Comparison of ENCODE assay signal across 8 cellular contexts in genomic region chr1:66924756-66925557, GRCh38. TPM values are rescaled to one million over a fixed set of nuclear protein-coding genes. Genes with fewer than 3 reads are reported as not detected.
DNase-seq lines count a peak whose midpoint lies in the region; ATAC-seq, FAIRE-seq and TF ChIP-seq lines count a peak whose summit lies in the region.

A gene with protein sequence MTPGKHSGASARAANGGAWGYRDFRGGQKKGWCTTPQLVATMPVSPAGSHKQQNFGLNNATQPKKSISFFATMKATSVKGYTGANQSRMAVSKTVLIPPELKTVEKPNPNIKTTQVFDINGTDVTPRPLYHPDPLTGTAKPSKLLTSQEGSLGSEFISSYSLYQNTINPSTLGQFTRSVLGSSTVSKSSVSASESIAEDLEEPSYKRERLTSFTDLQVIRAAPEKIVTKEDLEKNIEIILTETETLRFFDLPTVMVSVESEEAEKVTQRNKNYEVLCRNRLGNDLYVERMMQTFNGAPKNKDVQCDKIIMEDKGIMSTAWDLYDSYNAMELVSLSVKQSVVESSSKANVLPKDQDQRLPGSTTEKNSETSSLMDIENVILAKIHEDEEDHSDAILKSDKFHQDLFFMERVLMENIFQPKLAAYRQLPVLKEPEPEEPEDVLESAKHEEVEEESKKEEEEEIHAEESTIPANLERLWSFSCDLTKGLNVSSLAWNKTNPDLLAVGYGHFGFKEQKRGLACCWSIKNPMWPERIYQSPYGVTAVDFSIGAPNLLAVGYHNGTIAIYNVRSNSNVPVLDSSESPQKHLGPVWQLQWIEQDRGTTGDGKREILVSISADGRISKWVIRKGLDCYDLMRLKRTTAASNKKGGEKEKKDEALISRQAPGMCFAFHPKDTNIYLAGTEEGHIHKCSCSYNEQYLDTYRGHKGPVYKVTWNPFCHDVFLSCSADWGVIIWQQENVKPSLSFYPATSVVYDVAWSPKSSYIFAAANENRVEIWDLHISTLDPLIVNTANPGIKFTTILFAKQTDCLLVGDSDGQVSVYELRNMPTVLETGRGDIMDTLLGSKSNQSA (minus strand): TSS chr1:66924856. CDS start chr1:66924831, 25 bp downstream.
TSS of gene MIER1 (plus strand) at chr1:66924990. CDS start at chr1:66925029, 39 bp downstream.

- POLR2A ChIA-PET in BJ (lab: Charles Lee), result no interaction called here
- POLR2A ChIA-PET in activated CD4-positive, alpha-beta T cell treated with anti-CD3 and anti-CD28 coated beads for 36 hours (lab: Charles Lee), result interaction anchor here (0.5 to 1.0 kb wide), 6 partner anchors 9 to 1682 kb away, joined by 3 to 5 read pairs (median 3); partner anchors contain the start of gene SERBP1

- FAIRE-seq in GM19239 (lab: Jason Lieb, UNC), result peak; percentile 99

- H3K27me3 ChIP-seq in BJ (ENCODE audit: control insufficient read depth, insufficient read depth, low read length), result no peaks in the 10 kb centered on the region
- no peaks in the 10 kb centered on the region for H3K27me3 ChIP-seq in kidney epithelial cell (ENCODE audit: control insufficient read depth, insufficient read depth, low read length)

- peak within 1 kb of the TSS; percentile 93 for H3K4me3 Mint-ChIP-seq in activated CD4-positive, alpha-beta T cell treated with anti-CD3 and anti-CD28 coated beads for 36 hours

- no peaks in the 10 kb centered on the region for H3K9me3 Mint-ChIP-seq in activated CD4-positive, alpha-beta T cell treated with anti-CD3 and anti-CD28 coated beads for 36 hours (ENCODE audit: low read depth)

- H3K27me3 Mint-ChIP-seq in activated CD4-positive, alpha-beta T cell treated with anti-CD3 and anti-CD28 coated beads for 36 hours, result no peaks in the 10 kb centered on the region

- ATAC-seq in HG03442 (IDR thresholded peaks at IDR 0.05; ENCODE audit: unreplicated experiment), result peak; percentile 94
- ATAC-seq in activated CD4-positive, alpha-beta T cell treated with anti-CD3 and anti-CD28 coated beads for 36 hours, result peak; percentile 94

- peak; percentile 93 for DNase-seq in BJ (ENCODE audit: low read depth)
- peak; percentile 95 for DNase-seq in GM19239 (ENCODE audit: insufficient read length, low spot score)
- DNase-seq in NCI-H510A treated with DMSO at 0.1 percent for 48 hours (lab: John Stamatoyannopoulos, UW), result peak; percentile 99
- peak; percentile 99 for DNase-seq in activated CD4-positive, alpha-beta T cell treated with anti-CD3 and anti-CD28 coated beads for 36 hours
- peak; percentile 99 for DNase-seq in choroid plexus epithelial cell (ENCODE audit: low read depth)
- peak; percentile 89 for DNase-seq in kidney epithelial cell (ENCODE audit: low read depth)
- peak; percentile 99 for DNase-seq in stimulated activated CD4-positive, alpha-beta T cell treated with anti-CD3 and anti-CD28 coated beads, Interleukin-15, amount 100 ng/mL, for 24 hours

- TF ChIP-seq CTCF in BJ (IDR thresholded peaks at IDR 0.05; ENCODE audit: insufficient read depth, low read depth, low read length) (peak; percentile 18; the same call in 1 of the 2 replicates), choroid plexus epithelial cell (conservative IDR thresholded peaks at IDR 0.05; ENCODE audit: low read depth, low read length) (peak; percentile 26), kidney epithelial cell (IDR thresholded peaks at IDR 0.05; ENCODE audit: insufficient read depth, low read length, poor library complexity, severe bottlenecking) (no peak)

- H3K36me3 Mint-ChIP-seq in activated CD4-positive, alpha-beta T cell treated with anti-CD3 and anti-CD28 coated beads for 36 hours (ENCODE audit: low read depth), result peaks cover 11% of the 10 kb centered on the region

- H3K4me1 Mint-ChIP-seq in activated CD4-positive, alpha-beta T cell treated with anti-CD3 and anti-CD28 coated beads for 36 hours, result peaks cover 52% of the 10 kb centered on the region

- CTCF ChIA-PET in BJ (lab: Yijun Ruan, JAX), result interaction anchor here (0.6 to 1.4 kb wide), 4 partner anchors 12 to 369 kb away, joined by 3 to 4 read pairs (median 3); no protein-coding TSS in a partner anchor
- CTCF ChIA-PET in activated CD4-positive, alpha-beta T cell treated with anti-CD3 and anti-CD28 coated beads for 36 hours (lab: Charles Lee), result interaction anchor here (0.6 to 1.4 kb wide), 9 partner anchors 9 to 1861 kb away, joined by 3 to 5 read pairs (median 4); no protein-coding TSS in a partner anchor

- H3K36me3 ChIP-seq in BJ (ENCODE audit: control insufficient read depth, insufficient read depth, low read length) (no peaks in the 10 kb centered on the region), kidney epithelial cell (ENCODE audit: control insufficient read depth, insufficient read depth, low read length) (no peaks in the 10 kb centered on the region)

- intact Hi-C loops in activated CD4-positive, alpha-beta T cell treated with anti-CD3 and anti-CD28 coated beads for 36 hours (cut with DNase I, micrococcal nuclease), result loop anchor here (1.0 to 10.0 kb wide), 9 partner anchors 130 to 1660 kb away; partner anchors contain the start of genes GADD45A (in 1 of the 2), LEPR (in 1 of the 2), LEPROT (in 1 of the 2) and SERBP1 (in 1 of the 2)

- peak within 1 kb of the TSS; percentile 92 for H3K27ac Mint-ChIP-seq in activated CD4-positive, alpha-beta T cell treated with anti-CD3 and anti-CD28 coated beads for 36 hours

- H3K4me3 ChIP-seq in BJ (ENCODE audit: low read depth, low read length) (peak within 1 kb of the TSS; percentile 66), choroid plexus epithelial cell (ENCODE audit: low read depth, low read length) (peak within 1 kb of the TSS; percentile 92), kidney epithelial cell (ENCODE audit: low read depth, low read length) (peak within 1 kb of the TSS; percentile 73)

RNA-seq across cellular contexts. Expression of the first gene that starts in this region (rescaled TPM):
- polyA plus RNA-seq in BJ (2011; rRNA removed), result 1.3 and 2.8 TPM in 2 replicates
- polyA minus RNA-seq in BJ (2011; rRNA and poly(A)+ RNA removed), result 1.9 and 2.1 TPM in 2 replicates
- total RNA-seq in activated CD4-positive, alpha-beta T cell treated with anti-CD3 and anti-CD28 coated beads for 36 hours, result 1 to 10 TPM in 1 of 2 experiments, under 1 TPM in 1; 0.87 to 3.6 TPM
- 2.7 and 4.5 TPM in 2 replicates for total RNA-seq in kidney epithelial cell

RNA-seq across cellular contexts. Expression of gene MIER1, which starts in this region (rescaled TPM):
- polyA plus RNA-seq in BJ (2011; rRNA removed), result 6.4 and 14.5 TPM in 2 replicates
- 15.3 and 16.2 TPM in 2 replicates for polyA minus RNA-seq in BJ (2011; rRNA and poly(A)+ RNA removed)
- 10 to 100 TPM; 49.7 to 51.5 TPM for total RNA-seq in activated CD4-positive, alpha-beta T cell treated with anti-CD3 and anti-CD28 coated beads for 36 hours
- total RNA-seq in kidney epithelial cell, result 22.2 and 27.8 TPM in 2 replicates

Comparison
In these comparisons a context has a peak if more than half of its experiments do, and no peak if none do; other contexts are left out.
1. Peak in every context shown above with its lines: DNase-seq, ATAC-seq and H3K4me3 ChIP-seq.